Comparison of ENCODE assay signal across 16 cellular contexts in genomic region chr15:51624022-51624421, GRCh38. TPM values are rescaled to one million over a fixed set of nuclear protein-coding genes. Genes with fewer than 3 reads are reported as not detected.
DNase-seq lines count a peak whose midpoint lies in the region; ATAC-seq and TF ChIP-seq lines count a peak whose summit lies in the region.
"Had no signal": no experiment of that assay in that cellular context is flagged by ENCODE, and none has a peak within 500 bp of the region (broad histone marks: within the 10 kb centered on the region; RNA-seq: fewer than 3 reads in every experiment).

No MANE protein-coding gene starts in this region.

- CTCF ChIA-PET in WTC11 (lab: Charles Lee): no interaction called here

- DNase-seq in GM23338 (ENCODE audit: low spot score) (no peak), WTC11 (ENCODE audit: low spot score) (no peak), NCI-H1417 treated with DMSO at 0.1 percent for 48 hours (lab: John Stamatoyannopoulos, UW) (no peak), NCI-H1930 (lab: John Stamatoyannopoulos, UW) (no peak)
- DNase-seq in natural killer cell treated with Interleukin-12 subunit alpha and Interleukin-12 subunit beta and Interleukin-15 and Interleukin-18, amount 100 ng/mL, for 72 hours (ENCODE audit: low spot score): no peak
- DNase-seq in stimulated activated CD4-positive, alpha-beta T cell treated with anti-CD3 and anti-CD28 coated beads, Interleukin-12 subunit alpha, Interleukin-12 subunit beta, amount 100 ng/mL, for 4 hours: no peak
- DNase-seq: NCI-H187; NCI-H510A; stimulated activated CD4-positive, alpha-beta T cell treated with anti-CD3 and anti-CD28 coated beads, Interleukin-15, amount 100 ng/mL, for 24 hours; stimulated activated naive CD8-positive, alpha-beta T cell treated with anti-CD3 and anti-CD28 coated beads, Interleukin-15, amount 100 ng/mL, for 72 hours had no signal

- H3K4me1 ChIP-seq in BLaER1 (peaks cover 39% of the 10 kb centered on the region), GM23338 (ENCODE audit: insufficient read depth) (peaks cover 18% of the 10 kb centered on the region)
- H3K4me1 ChIP-seq: prostate gland had no signal

- H3K4me3 ChIP-seq in BLaER1 (no peak overlapping the region), GM23338 (peak overlapping the region; percentile 93)

- 0 out of 2 replicates have a peak, but pooled peaks cover 3% of the 10 kb centered on the region for H3K9me2 ChIP-seq in GM23338 (ENCODE audit: insufficient read depth)

- H3K27ac ChIP-seq in BLaER1: no peak overlapping the region
- H3K27ac ChIP-seq in GM23338 (ENCODE audit: low read depth): no peak overlapping the region

- ATAC-seq in GM23338: no peak
- no peak for ATAC-seq in WTC11
- no peak for ATAC-seq in natural killer cell treated with Interleukin-12 subunit alpha and Interleukin-12 subunit beta and Interleukin-15 and Interleukin-18, amount 100 ng/mL, for 72 hours
- ATAC-seq in HG02852 (IDR thresholded peaks at IDR 0.05; ENCODE audit: unreplicated experiment): no peak
- ATAC-seq: stimulated activated naive CD8-positive, alpha-beta T cell treated with anti-CD3 and anti-CD28 coated beads, Interleukin-15, amount 100 ng/mL, for 72 hours had no signal

- POLR2A ChIA-PET in WTC11 (lab: Charles Lee): no interaction called here

- peaks cover 22% of the 10 kb centered on the region for H3K4me1 Mint-ChIP-seq in GM23338
- peaks cover 22% of the 10 kb centered on the region for H3K4me1 Mint-ChIP-seq in WTC11
- peaks cover 13 to 15% of the 10 kb centered on the region in 2 donors for H3K4me1 Mint-ChIP-seq in natural killer cell treated with Interleukin-12 subunit alpha and Interleukin-12 subunit beta and Interleukin-15 and Interleukin-18, amount 100 ng/mL, for 72 hours (ENCODE audit: low read depth in 2 of 2)

- H3K9me3 Mint-ChIP-seq in GM23338: no peaks in the 10 kb centered on the region; the same call in 2 of the 3 replicates
- H3K9me3 Mint-ChIP-seq in WTC11: no peaks in the 10 kb centered on the region
- no peaks in the 10 kb centered on the region for H3K9me3 Mint-ChIP-seq in natural killer cell treated with Interleukin-12 subunit alpha and Interleukin-12 subunit beta and Interleukin-15 and Interleukin-18, amount 100 ng/mL, for 72 hours
- H3K9me3 Mint-ChIP-seq: stimulated activated naive CD8-positive, alpha-beta T cell treated with anti-CD3 and anti-CD28 coated beads, Interleukin-15, amount 100 ng/mL, for 72 hours had no signal

- H2AFZ ChIP-seq in GM23338: peak overlapping the region; percentile 96; the same call in 1 of the 2 replicates

- H3K9me3 ChIP-seq in BLaER1: no peaks in the 10 kb centered on the region
- H3K9me3 ChIP-seq: prostate gland had no signal

- H3K36me3 Mint-ChIP-seq in GM23338 (ENCODE audit: low read depth) (no peaks in the 10 kb centered on the region), WTC11 (no peaks in the 10 kb centered on the region)
- no peaks in the 10 kb centered on the region for H3K36me3 Mint-ChIP-seq in natural killer cell treated with Interleukin-12 subunit alpha and Interleukin-12 subunit beta and Interleukin-15 and Interleukin-18, amount 100 ng/mL, for 72 hours

- no peak overlapping the region for H3K27ac Mint-ChIP-seq in GM23338
- H3K27ac Mint-ChIP-seq in WTC11: no peak overlapping the region
- no peak overlapping the region for H3K27ac Mint-ChIP-seq in natural killer cell treated with Interleukin-12 subunit alpha and Interleukin-12 subunit beta and Interleukin-15 and Interleukin-18, amount 100 ng/mL, for 72 hours
- H3K27ac Mint-ChIP-seq: stimulated activated naive CD8-positive, alpha-beta T cell treated with anti-CD3 and anti-CD28 coated beads, Interleukin-15, amount 100 ng/mL, for 72 hours had no signal

- TF ChIP-seq CTCF in GM23338 (conservative IDR thresholded peaks at IDR 0.05; ENCODE audit: low read depth in 2 of 2) (no peak), WTC11 (IDR thresholded peaks at IDR 0.05) (no peak)

- peaks cover 6% of the 10 kb centered on the region for H3F3A ChIP-seq in GM23338 (replicated peaks; ENCODE audit: low read depth)

- H3K4me3 Mint-ChIP-seq in GM23338 (peak overlapping the region; percentile 95), WTC11 (peak overlapping the region; percentile 48)
- peak overlapping the region; percentile 81 for H3K4me3 Mint-ChIP-seq in natural killer cell treated with Interleukin-12 subunit alpha and Interleukin-12 subunit beta and Interleukin-15 and Interleukin-18, amount 100 ng/mL, for 72 hours

- H3K27me3 ChIP-seq in BLaER1 (no peaks in the 10 kb centered on the region), GM23338 (ENCODE audit: insufficient read depth) (peaks cover 28% of the 10 kb centered on the region)

- peaks cover 4% of the 10 kb centered on the region for H3K27me3 Mint-ChIP-seq in GM23338 (ENCODE audit: insufficient read depth, low read depth, poor library complexity)
- H3K27me3 Mint-ChIP-seq in WTC11 (ENCODE audit: low read depth): peaks cover 51% of the 10 kb centered on the region
- H3K27me3 Mint-ChIP-seq in natural killer cell treated with Interleukin-12 subunit alpha and Interleukin-12 subunit beta and Interleukin-15 and Interleukin-18, amount 100 ng/mL, for 72 hours: peaks cover 31 to 42% of the 10 kb centered on the region in 2 donors

- H3K4me2 ChIP-seq in BLaER1: peak overlapping the region; percentile 79; the same call in 1 of the 2 replicates
- H3K4me2 ChIP-seq in GM23338: peak overlapping the region; percentile 96

- no peak overlapping the region for H3K9ac ChIP-seq in BLaER1

- no peaks in the 10 kb centered on the region; the same call in 1 of the 2 replicates for H3K79me2 ChIP-seq in GM23338 (replicated peaks; ENCODE audit: insufficient read depth)

- no peaks in the 10 kb centered on the region for H3K36me3 ChIP-seq in BLaER1
- no peaks in the 10 kb centered on the region for H3K36me3 ChIP-seq in GM23338 (ENCODE audit: insufficient read depth)
- H3K36me3 ChIP-seq: prostate gland had no signal

- H4K20me1 ChIP-seq in BLaER1 (0 out of 2 replicates have a peak, but pooled peaks cover 10% of the 10 kb centered on the region), GM23338 (replicated peaks; ENCODE audit: insufficient read depth) (no peaks in the 10 kb centered on the region)

TF ChIP-seq in GM23338, 12 proteins besides CTCF, POLR2A, EP300 and RAD21:
- TF ChIP-seq POLR2AphosphoS5 (IDR thresholded peaks at IDR 0.05; ENCODE audit: low read depth): no peak
- no peak for TF ChIP-seq EZH2 (IDR thresholded peaks at IDR 0.05; ENCODE audit: low read depth, unreplicated experiment)
- no peak for TF ChIP-seq EZH2phosphoT487 (IDR thresholded peaks at IDR 0.05; ENCODE audit: unreplicated experiment)
- no peak for TF ChIP-seq JUNB (IDR thresholded peaks at IDR 0.05; ENCODE audit: unreplicated experiment)
- no peak for TF ChIP-seq NANOG (IDR thresholded peaks at IDR 0.05; ENCODE audit: borderline replicate concordance)

TF ChIP-seq in WTC11, 78 proteins besides CTCF, POLR2A, EP300 and RAD21:
- TF ChIP-seq ATF1 (CRISPR knock-in tag; IDR thresholded peaks at IDR 0.05) (no peak), ATF3 (CRISPR knock-in tag; conservative IDR thresholded peaks at IDR 0.05) (no peak), PREB (CRISPR knock-in tag; IDR thresholded peaks at IDR 0.05; ENCODE audit: borderline replicate concordance) (no peak), ZNF416 (CRISPR knock-in tag; IDR thresholded peaks at IDR 0.05) (no peak), E2F1 (CRISPR knock-in tag; IDR thresholded peaks at IDR 0.05) (no peak), MAX (CRISPR knock-in tag; IDR thresholded peaks at IDR 0.05) (no peak), ZNF121 (CRISPR knock-in tag; IDR thresholded peaks at IDR 0.05) (no peak)

RNA-seq across cellular contexts. Expression of gene DMXL2, which starts 1.5 kb away (rescaled TPM):
- total RNA-seq in GM23338 (2014; rRNA removed; shearing (Covaris generic)): 21.6 and 61.1 TPM in 2 replicates
- polyA plus RNA-seq in GM23338 (2016; fragmentation: Nextera tagmentation; extraction: Ambion mirVana): 5.2 and 6.1 TPM in 2 replicates
- 10.3 to 13.2 TPM (median 10.4 TPM) in 3 replicates for total RNA-seq in WTC11 (2021)
- total RNA-seq in natural killer cell treated with Interleukin-12 subunit alpha and Interleukin-12 subunit beta and Interleukin-15 and Interleukin-18, amount 100 ng/mL, for 72 hours: 1 to 10 TPM; 7.8 to 9.2 TPM

RNA-seq across cellular contexts. Expression of gene SCG3, which starts 57.3 kb away (rescaled TPM):
- 44.2 and 46.2 TPM in 2 replicates for total RNA-seq in GM23338 (2014; rRNA removed; shearing (Covaris generic))
- polyA plus RNA-seq in GM23338 (2016; fragmentation: Nextera tagmentation; extraction: Ambion mirVana): 83.9 and 99.5 TPM in 2 replicates
- total RNA-seq in WTC11 (2021): 31.5 to 32.3 TPM (median 32.1 TPM) in 3 replicates
- total RNA-seq in natural killer cell treated with Interleukin-12 subunit alpha and Interleukin-12 subunit beta and Interleukin-15 and Interleukin-18, amount 100 ng/mL, for 72 hours: not detected
- total RNA-seq: fibroblast of lung, mononuclear cell, OCI-LY7 had no signal
- polyA plus RNA-seq: fibroblast of lung had no signal

Comparison
In these comparisons a context has a peak if more than half of its experiments do, and no peak if none do; other contexts are left out.
1. RNA of gene SCG3, which starts 57.3 kb away (total RNA-seq): 44.2 to 46.2 TPM in GM23338 and 31.5 to 32.3 TPM in WTC11; not detected in natural killer cell treated with Interleukin-12 subunit alpha and Interleukin-12 subunit beta and Interleukin-15 and Interleukin-18, amount 100 ng/mL, for 72 hours; every median in the first group is over 10 times any median in the second.
2. Peak in every context shown above with its lines, with median percentiles within 50 percentile points of each other: H3K4me3 Mint-ChIP-seq.